In genomic region chr17:17097763-17098345, GRCh38 we compare ENCODE assay signal across 15 cellular contexts. TPM values are rescaled to one million over a fixed set of nuclear protein-coding genes. Genes with fewer than 3 reads are reported as not detected.
DNase-seq lines count a peak whose midpoint lies in the region; ATAC-seq and TF ChIP-seq lines count a peak whose summit lies in the region.
"Had no signal": no experiment of that assay in that cellular context is flagged by ENCODE, and none has a peak within 500 bp of the region (broad histone marks: within the 10 kb centered on the region; RNA-seq: fewer than 3 reads in every experiment).

No MANE protein-coding gene starts in this region.

- H3K27ac ChIP-seq in ectodermal cell (ENCODE audit: insufficient read depth, low read depth, low read length, poor library complexity, severe bottlenecking) (peak overlapping the region; percentile 2), temporal lobe (ENCODE audit: low read depth, low read length) (peak overlapping the region; percentile 66)
- H3K27ac ChIP-seq: brain microvascular endothelial cell, SK-N-MC had no signal

- no peaks in the 10 kb centered on the region for H3K9me3 Mint-ChIP-seq in WTC11
- no peaks in the 10 kb centered on the region for H3K9me3 Mint-ChIP-seq in nephron

- WGBS in ectodermal cell, 2 experiments = 94% methylated on average over 7 of the region's 7 CpGs

- H3K36me3 ChIP-seq in ectodermal cell (ENCODE audit: control insufficient read depth, insufficient read depth, low read length) = peaks cover 4% of the 10 kb centered on the region
- H3K36me3 ChIP-seq: pancreas had no signal

- H3K4me3 ChIP-seq in ectodermal cell (ENCODE audit: insufficient read depth, low read depth, low read length) (no peak overlapping the region), foreskin fibroblast (ENCODE audit: low read depth in 1 of 2, low read length in 2 of 2) (no peak overlapping the region)
- H3K4me3 ChIP-seq: pancreas, SK-N-MC had no signal

- POLR2A ChIA-PET in WTC11 (lab: Charles Lee) = no interaction called here

- no peaks in the 10 kb centered on the region for H3K27me3 Mint-ChIP-seq in WTC11 (ENCODE audit: low read depth)
- peaks cover 3% of the 10 kb centered on the region for H3K27me3 Mint-ChIP-seq in nephron (ENCODE audit: low read depth)

- no peak for TF ChIP-seq CTCF in WTC11 (IDR thresholded peaks at IDR 0.05)
- TF ChIP-seq CTCF in nephron (IDR thresholded peaks at IDR 0.05; ENCODE audit: unreplicated experiment in 3 of 3) = no peak
- no peak for TF ChIP-seq CTCF in foreskin fibroblast (IDR thresholded peaks at IDR 0.05; ENCODE audit: low read depth, low read length)

- H3K27me3 ChIP-seq in ectodermal cell (ENCODE audit: control insufficient read depth, insufficient read depth, low read length, poor library complexity, severe bottlenecking) = no peaks in the 10 kb centered on the region
- H3K27me3 ChIP-seq: brain microvascular endothelial cell, pancreas had no signal

- H3K4me3 Mint-ChIP-seq in WTC11 (no peak overlapping the region), nephron (peak overlapping the region in 2 of 3 experiments; percentile 17 to 69)

- DNase-seq in WTC11 (ENCODE audit: low spot score) (no peak), NCI-H2196 treated with DMSO at 0.1 percent for 48 hours (lab: John Stamatoyannopoulos, UW; ENCODE audit: unreplicated experiment) (no peak), foreskin fibroblast (no peak)
- DNase-seq in central memory CD4-positive, alpha-beta T cell = no peak
- no peak for DNase-seq in stimulated activated naive CD4-positive, alpha-beta T cell (lab: John Stamatoyannopoulos, UW)
- DNase-seq: activated gamma-delta T cell, brain microvascular endothelial cell, C1 segment of cervical spinal cord, hippocampal formation, NCI-H1048 had no signal

- H3K4me1 Mint-ChIP-seq in WTC11 (peaks cover 49% of the 10 kb centered on the region), nephron (peaks cover 69% of the 10 kb centered on the region)

- H3K36me3 Mint-ChIP-seq in WTC11 (peaks cover 4% of the 10 kb centered on the region; the same call in 1 of the 2 replicates), nephron (ENCODE audit: low read depth) (peaks cover 16% of the 10 kb centered on the region)

- peak overlapping the region; percentile 78 for H3K27ac Mint-ChIP-seq in WTC11
- peak overlapping the region; percentile 97 to 100 (median 99) for H3K27ac Mint-ChIP-seq in nephron

- no peak for ATAC-seq in WTC11

- CTCF ChIA-PET in WTC11 (lab: Charles Lee) = interaction anchor here (2.4 kb wide), 1 partner anchor 44 kb away, joined by 10 read pairs; no protein-coding TSS in a partner anchor

- H3K9me3 ChIP-seq in ectodermal cell (ENCODE audit: control insufficient read depth, low read length) = no peaks in the 10 kb centered on the region
- H3K9me3 ChIP-seq: pancreas had no signal

- peaks cover 26% of the 10 kb centered on the region for H3K4me1 ChIP-seq in ectodermal cell (ENCODE audit: control insufficient read depth, insufficient read depth, low read length)

TF ChIP-seq in WTC11, 78 proteins besides CTCF, POLR2A, EP300 and RAD21:
- no peak for TF ChIP-seq USF1 (CRISPR knock-in tag; IDR thresholded peaks at IDR 0.05)
- TF ChIP-seq SOX15 (CRISPR knock-in tag; IDR thresholded peaks at IDR 0.05) = no peak
- TF ChIP-seq ZNF423 (CRISPR knock-in tag; IDR thresholded peaks at IDR 0.05) = no peak
- TF ChIP-seq IRF1 (CRISPR knock-in tag; IDR thresholded peaks at IDR 0.05) = no peak
- no peak for TF ChIP-seq SP1 (CRISPR knock-in tag; conservative IDR thresholded peaks at IDR 0.05)
- no peak for TF ChIP-seq JAZF1 (CRISPR knock-in tag; IDR thresholded peaks at IDR 0.05)
- no peak for TF ChIP-seq ZNF138 (CRISPR knock-in tag; conservative IDR thresholded peaks at IDR 0.05)
- no peak for TF ChIP-seq TEAD1 (CRISPR knock-in tag; IDR thresholded peaks at IDR 0.05)
- TF ChIP-seq PREB (CRISPR knock-in tag; IDR thresholded peaks at IDR 0.05; ENCODE audit: borderline replicate concordance) = no peak
- TF ChIP-seq, protein P1, sequence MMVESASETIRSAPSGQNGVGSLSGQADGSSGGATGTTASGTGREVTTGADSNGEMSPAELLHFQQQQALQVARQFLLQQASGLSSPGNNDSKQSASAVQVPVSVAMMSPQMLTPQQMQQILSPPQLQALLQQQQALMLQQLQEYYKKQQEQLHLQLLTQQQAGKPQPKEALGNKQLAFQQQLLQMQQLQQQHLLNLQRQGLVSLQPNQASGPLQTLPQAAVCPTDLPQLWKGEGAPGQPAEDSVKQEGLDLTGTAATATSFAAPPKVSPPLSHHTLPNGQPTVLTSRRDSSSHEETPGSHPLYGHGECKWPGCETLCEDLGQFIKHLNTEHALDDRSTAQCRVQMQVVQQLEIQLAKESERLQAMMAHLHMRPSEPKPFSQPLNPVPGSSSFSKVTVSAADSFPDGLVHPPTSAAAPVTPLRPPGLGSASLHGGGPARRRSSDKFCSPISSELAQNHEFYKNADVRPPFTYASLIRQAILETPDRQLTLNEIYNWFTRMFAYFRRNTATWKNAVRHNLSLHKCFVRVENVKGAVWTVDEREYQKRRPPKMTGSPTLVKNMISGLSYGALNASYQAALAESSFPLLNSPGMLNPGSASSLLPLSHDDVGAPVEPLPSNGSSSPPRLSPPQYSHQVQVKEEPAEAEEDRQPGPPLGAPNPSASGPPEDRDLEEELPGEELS (CRISPR knock-in tag; IDR thresholded peaks at IDR 0.05) = no peak
- no peak for TF ChIP-seq PRRX2 (CRISPR knock-in tag; IDR thresholded peaks at IDR 0.05)
- TF ChIP-seq RELA (CRISPR knock-in tag; IDR thresholded peaks at IDR 0.05; ENCODE audit: borderline replicate concordance) = no peak
- TF ChIP-seq ESRRA (CRISPR knock-in tag; IDR thresholded peaks at IDR 0.05; ENCODE audit: borderline replicate concordance) = no peak
- TF ChIP-seq, protein P2, sequence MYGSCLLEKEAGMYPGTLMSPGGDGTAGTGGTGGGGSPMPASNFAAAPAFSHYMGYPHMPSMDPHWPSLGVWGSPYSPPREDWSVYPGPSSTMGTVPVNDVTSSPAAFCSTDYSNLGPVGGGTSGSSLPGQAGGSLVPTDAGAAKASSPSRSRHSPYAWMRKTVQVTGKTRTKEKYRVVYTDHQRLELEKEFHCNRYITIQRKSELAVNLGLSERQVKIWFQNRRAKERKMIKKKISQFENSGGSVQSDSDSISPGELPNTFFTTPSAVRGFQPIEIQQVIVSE (CRISPR knock-in tag; IDR thresholded peaks at IDR 0.05; ENCODE audit: borderline replicate concordance) = no peak
- TF ChIP-seq NFE2L1 (CRISPR knock-in tag; IDR thresholded peaks at IDR 0.05) = no peak
- TF ChIP-seq ATF3 (CRISPR knock-in tag; conservative IDR thresholded peaks at IDR 0.05) = no peak
- TF ChIP-seq ZNF396 (CRISPR knock-in tag; IDR thresholded peaks at IDR 0.05; ENCODE audit: borderline replicate concordance) = no peak
- TF ChIP-seq ZNF121 (CRISPR knock-in tag; IDR thresholded peaks at IDR 0.05) = no peak

RNA-seq across cellular contexts. Expression of gene MPRIP, which starts 55.6 kb away (rescaled TPM):
- 127 to 140 TPM (median 136 TPM) in 3 replicates for total RNA-seq in WTC11 (2021)
- 114 TPM for polyA plus RNA-seq in ectodermal cell (2013, experiment 1 of 4)
- 106 TPM for polyA plus RNA-seq in ectodermal cell (2013, experiment 2 of 4)
- 79.6 TPM for polyA plus RNA-seq in ectodermal cell (2013, experiment 3 of 4)
- 86.4 TPM for polyA plus RNA-seq in ectodermal cell (2013, experiment 4 of 4)
- 146 TPM for total RNA-seq in temporal lobe
